In genomic region chr2:44324971-44325426, GRCh38 we compare ENCODE assay signal across 13 cellular contexts. TPM values are rescaled to one million over a fixed set of nuclear protein-coding genes. Genes with fewer than 3 reads are reported as not detected.
DNase-seq lines count a peak whose midpoint lies in the region; ATAC-seq, FAIRE-seq and TF ChIP-seq lines count a peak whose summit lies in the region.
"Had no signal": no experiment of that assay in that cellular context is flagged by ENCODE, and none has a peak within 500 bp of the region (broad histone marks: within the 10 kb centered on the region; RNA-seq: fewer than 3 reads in every experiment).

No MANE protein-coding gene starts in this region.

- H3K4ac ChIP-seq in mesendoderm (ENCODE audit: low read depth, low read length): no peak overlapping the region

- H3K23ac ChIP-seq in mesendoderm (ENCODE audit: low read length): no peak overlapping the region

- no peak overlapping the region for H3K18ac ChIP-seq in mesendoderm (ENCODE audit: low read length)

- no peaks in the 10 kb centered on the region for H3K79me2 ChIP-seq in mesendoderm (ENCODE audit: control insufficient read depth, insufficient read depth, low read length)
- H3K79me2 ChIP-seq: hepatocyte had no signal

- H3K4me2 ChIP-seq in mesendoderm (ENCODE audit: low read length): no peak overlapping the region
- H3K4me2 ChIP-seq: hepatocyte had no signal

- H3K27ac ChIP-seq in mesendoderm (ENCODE audit: low read depth, low read length): no peak overlapping the region
- H3K27ac ChIP-seq: hepatocyte had no signal

- H3K4me1 ChIP-seq in mesendoderm (ENCODE audit: control insufficient read depth, low read depth, low read length): peaks cover 3% of the 10 kb centered on the region

- no CpG with 5 or more reads among the region's 1 CpG for WGBS in mesendoderm (ENCODE audit: extremely low coverage, insufficient coverage, low lambda C conversion rate)

- no peak overlapping the region for H4K5ac ChIP-seq in mesendoderm (ENCODE audit: low read length)

- H4K8ac ChIP-seq in mesendoderm (ENCODE audit: low read depth, low read length): no peak overlapping the region

- no peak overlapping the region for H2AK5ac ChIP-seq in mesendoderm (ENCODE audit: low read length)

- no peaks in the 10 kb centered on the region for H3K79me1 ChIP-seq in mesendoderm (ENCODE audit: low read length)

- no peak overlapping the region for H3K9ac ChIP-seq in mesendoderm (ENCODE audit: low read length)

- no peak overlapping the region for H2BK120ac ChIP-seq in mesendoderm (ENCODE audit: low read depth, low read length)

- TF ChIP-seq POLR2A in erythroblast (IDR thresholded peaks at IDR 0.05; ENCODE audit: low read length): no peak

- H3K27me3 ChIP-seq in mesendoderm (ENCODE audit: insufficient read depth, low read length, poor library complexity): no peaks in the 10 kb centered on the region
- H3K27me3 ChIP-seq: hepatocyte had no signal

- ATAC-seq in HG02938 (IDR thresholded peaks at IDR 0.05; ENCODE audit: unreplicated experiment) (no peak), HG02642 (IDR thresholded peaks at IDR 0.05; ENCODE audit: poor library complexity, unreplicated experiment) (no peak)
- ATAC-seq: GM12878 had no signal

- H3K36me3 ChIP-seq in mesendoderm (ENCODE audit: control insufficient read depth, insufficient read depth, low read length): no peaks in the 10 kb centered on the region

- DNase-seq in AG20443 (ENCODE audit: low spot score) (peak; percentile 55), RCC 7860 (ENCODE audit: low spot score) (peak; percentile 32), erythroblast (lab: John Stamatoyannopoulos, UW) (peak; percentile 70 to 79), mesendoderm (peak; percentile 77), DMS 273 (lab: John Stamatoyannopoulos, UW; ENCODE audit: unreplicated experiment) (no peak), NCI-H1694 treated with DMSO at 0.1 percent for 48 hours (lab: John Stamatoyannopoulos, UW) (no peak)
- DNase-seq: cerebellar nuclear complex, NCI-H1930, T-helper 9 cell had no signal

- H3K4me3 ChIP-seq in mesendoderm (ENCODE audit: low read length): no peak overlapping the region
- H3K4me3 ChIP-seq: GM12878, hepatocyte had no signal

- no peak overlapping the region for H2BK5ac ChIP-seq in mesendoderm (ENCODE audit: low read length)

- H3K56ac ChIP-seq in mesendoderm (ENCODE audit: low read length): no peak overlapping the region

- FAIRE-seq in RCC 7860 (lab: Jason Lieb, UNC): peak; percentile 92
- FAIRE-seq: GM12878 had no signal

- no peak overlapping the region for H2BK15ac ChIP-seq in mesendoderm (replicated peaks; ENCODE audit: low read depth)

RNA-seq across cellular contexts. Expression of gene PREPL, which starts 36.3 kb away (rescaled TPM):
- 19.7 TPM for polyA plus RNA-seq in mesendoderm (2013, experiment 1 of 2)
- 20.5 TPM for polyA plus RNA-seq in mesendoderm (2013, experiment 2 of 2)

RNA-seq across cellular contexts. Expression of gene CAMKMT, which starts 36.7 kb away (rescaled TPM):
- polyA plus RNA-seq in mesendoderm (2013, experiment 1 of 2): 14.4 TPM
- 14.3 TPM for polyA plus RNA-seq in mesendoderm (2013, experiment 2 of 2)

RNA-seq across cellular contexts. Expression of gene SLC3A1, which starts 49.7 kb away (rescaled TPM):
- 0.04 TPM for polyA plus RNA-seq in mesendoderm (2013, experiment 1 of 2)
- polyA plus RNA-seq in mesendoderm (2013, experiment 2 of 2): 0.01 TPM

Comparison
In these comparisons a context has a peak if more than half of its experiments do, and no peak if none do; other contexts are left out.
1. DNase-seq: peak in AG20443 (single experiment), RCC 7860 (single experiment), erythroblast (2 of 2) and mesendoderm (single experiment); none in DMS 273 (single experiment) and NCI-H1694 treated with DMSO at 0.1 percent for 48 hours (single experiment).